In genomic region chr7:22588396-22588795, GRCh38 we compare ENCODE assay signal across 25 cellular contexts.
DNase-seq lines count a peak whose midpoint lies in the region; ATAC-seq, FAIRE-seq and TF ChIP-seq lines count a peak whose summit lies in the region.
"Had no signal": no experiment of that assay in that cellular context is flagged by ENCODE, and none has a peak within 500 bp of the region (broad histone marks: within the 10 kb centered on the region; RNA-seq: fewer than 3 reads in every experiment).

No MANE protein-coding gene starts in this region.

- H3K27me3 ChIP-seq in endothelial cell of umbilical vein (ENCODE audit: control insufficient read depth in 2 of 2, insufficient read depth in 2 of 2, low read length in 2 of 2) (no peaks in the 10 kb centered on the region), trophoblast cell (ENCODE audit: insufficient read depth, low read length) (no peaks in the 10 kb centered on the region)
- H3K27me3 ChIP-seq: brain microvascular endothelial cell, esophagus squamous epithelium had no signal

- H3K9me3 ChIP-seq in endothelial cell of umbilical vein (replicated peaks; ENCODE audit: control insufficient read depth, insufficient read depth, low read length) (no peaks in the 10 kb centered on the region), trophoblast cell (ENCODE audit: insufficient read depth, low read depth, low read length) (no peaks in the 10 kb centered on the region)
- H3K9me3 ChIP-seq: esophagus squamous epithelium, prostate gland had no signal

- no peak overlapping the region for H3K4ac ChIP-seq in trophoblast cell (ENCODE audit: low read depth, low read length)

- no peak overlapping the region for H2AK5ac ChIP-seq in trophoblast cell (ENCODE audit: low read length)

- TF ChIP-seq POLR2A in endothelial cell of umbilical vein (IDR thresholded peaks at IDR 0.05; ENCODE audit: low read depth, low read length): no peak

- no peak overlapping the region for H3K14ac ChIP-seq in trophoblast cell (ENCODE audit: low read length)

- no peak overlapping the region for H2BK120ac ChIP-seq in trophoblast cell (ENCODE audit: insufficient read depth, low read length, poor library complexity)

- H4K91ac ChIP-seq in trophoblast cell (ENCODE audit: low read depth, low read length): no peak overlapping the region

- H3K4me1 ChIP-seq in endothelial cell of umbilical vein (ENCODE audit: control insufficient read depth, extremely low read depth, insufficient read depth, low read length): peaks cover 63% of the 10 kb centered on the region
- peaks cover 10 to 12% of the 10 kb centered on the region in 2 experiments for H3K4me1 ChIP-seq in trophoblast cell (ENCODE audit: control insufficient read depth in 1 of 2, insufficient read depth in 2 of 2, low read length in 2 of 2)
- H3K4me1 ChIP-seq: prostate gland had no signal

- H3K9me1 ChIP-seq in endothelial cell of umbilical vein (replicated peaks; ENCODE audit: control insufficient read depth, extremely low read depth, insufficient read depth, low read length): no peaks in the 10 kb centered on the region

- CTCF ChIA-PET in endothelial cell of umbilical vein (lab: Charles Lee): interaction anchor here (1.2 to 7.5 kb wide), 9 partner anchors 10 to 466 kb away, joined by 3 to 130 read pairs (median 13); partner anchors contain the start of gene IL6

- H3K27ac ChIP-seq in endothelial cell of umbilical vein (ENCODE audit: insufficient read depth, low read depth, low read length) (peak overlapping the region; percentile 95), trophoblast cell (ENCODE audit: low read depth, low read length) (no peak overlapping the region)
- H3K27ac ChIP-seq: prostate gland had no signal

- no peak overlapping the region for H2BK12ac ChIP-seq in trophoblast cell (ENCODE audit: low read length)

- H3K23ac ChIP-seq in trophoblast cell (ENCODE audit: low read length): no peak overlapping the region

- H3K27ac Mint-ChIP-seq in CD14-positive monocyte: peak overlapping the region in 5 of 7 donors; percentile 79 to 96 (median 87)
- H3K27ac Mint-ChIP-seq: activated CD8-positive, alpha-beta T cell treated with anti-CD3 and anti-CD28 coated beads, Interleukin-2, amount 10 ng/mL, durations not matched to agents 7 days and 5 days; effector memory CD8-positive, alpha-beta T cell; HFFc6 had no signal

- ATAC-seq in HG03095 (IDR thresholded peaks at IDR 0.05; ENCODE audit: unreplicated experiment) (no peak), HG02885 (IDR thresholded peaks at IDR 0.05; ENCODE audit: poor library complexity, unreplicated experiment) (no peak)
- ATAC-seq: activated CD4-positive, CD25-positive, alpha-beta regulatory T cell treated with anti-CD3 and anti-CD28 coated beads, Interleukin-2, amount 50 U/mL, for 24 hours; activated CD8-positive, alpha-beta T cell treated with anti-CD3 and anti-CD28 coated beads, Interleukin-2, amount 10 ng/mL, durations not matched to agents 7 days and 5 days; effector memory CD8-positive, alpha-beta T cell; left cardiac atrium; stimulated activated memory B cell treated with anti-CD40 and anti-IgM and Interleukin-4, amounts not matched to agents 10 μg/mL and 1 μg/mL and 100 μg/mL, for 72 hours had no signal

- no peaks in the 10 kb centered on the region for H3K79me2 ChIP-seq in endothelial cell of umbilical vein (ENCODE audit: control insufficient read depth, insufficient read depth, low read length)
- no peaks in the 10 kb centered on the region for H3K79me2 ChIP-seq in trophoblast cell (ENCODE audit: control insufficient read depth, insufficient read depth, low read length, poor library complexity)

- DNase-seq in CD14-positive monocyte (ENCODE audit: low spot score) (no peak), NCI-H226 (peak; percentile 76), endothelial cell of umbilical vein (ENCODE audit: low read depth, low spot score) (peak; percentile 17), trophoblast cell (peak; percentile 24 to 65), nucleus accumbens (lab: John Stamatoyannopoulos, UW) (no peak)
- no peak for DNase-seq in stimulated activated naive CD4-positive, alpha-beta T cell treated with Interleukin-2 at 50 U/mL for 16 hours (lab: John Stamatoyannopoulos, UW)
- DNase-seq: activated CD8-positive, alpha-beta T cell treated with anti-CD3 and anti-CD28 coated beads, Interleukin-2, amount 10 ng/mL, durations not matched to agents 7 days and 5 days; activated gamma-delta T cell treated with Interleukin-2 at 50 U/mL for 16 hours; brain microvascular endothelial cell; DND-41; effector memory CD8-positive, alpha-beta T cell; esophagus squamous epithelium; glutamatergic neuron; HFFc6; left cardiac atrium; SHP77; small intestine had no signal

- WGBS in trophoblast cell (ENCODE audit: extremely low coverage, insufficient coverage, insufficient read length): no CpG with 5 or more reads among the region's 1 CpG

- H3K79me1 ChIP-seq in trophoblast cell (ENCODE audit: low read length): no peaks in the 10 kb centered on the region

- no peak overlapping the region for H3K18ac ChIP-seq in trophoblast cell (ENCODE audit: low read length)

- intact Hi-C loops in CD14-positive monocyte (cut with micrococcal nuclease) (no loop called here), endothelial cell of umbilical vein (cut with micrococcal nuclease) (loop anchor here (10.0 kb wide), 2 partner anchors 144 to 374 kb away; no protein-coding TSS in a partner anchor)

- no peak overlapping the region for H4K8ac ChIP-seq in trophoblast cell (ENCODE audit: low read depth, low read length)

- POLR2A ChIA-PET in endothelial cell of umbilical vein (lab: Charles Lee): interaction anchor here (0.7 to 2.2 kb wide), 3 partner anchors 11 to 139 kb away, joined by 3 to 7 read pairs (median 4); partner anchors contain the start of gene IL6

- no peak for FAIRE-seq in endothelial cell of umbilical vein (lab: Jason Lieb, UNC)
- FAIRE-seq: colon, GM19239, small intestine had no signal

- H2BK5ac ChIP-seq in trophoblast cell (ENCODE audit: low read depth, low read length, poor library complexity): no peak overlapping the region

- peaks cover 0 to 2% (median 0%) of the 10 kb centered on the region in 7 donors for H3K9me3 Mint-ChIP-seq in CD14-positive monocyte
- H3K9me3 Mint-ChIP-seq: effector memory CD8-positive, alpha-beta T cell; HFFc6; stimulated activated memory B cell treated with anti-CD40 and anti-IgM and Interleukin-4, amounts not matched to agents 10 μg/mL and 1 μg/mL and 100 μg/mL, for 72 hours had no signal

- no peak for TF ChIP-seq CTCF in CD14-positive monocyte (IDR thresholded peaks at IDR 0.05)
- no peak for TF ChIP-seq CTCF in endothelial cell of umbilical vein (IDR thresholded peaks at IDR 0.05; ENCODE audit: extremely low read depth in 1 of 2, insufficient read depth in 1 of 2, low read depth in 1 of 2, low read length in 2 of 2)

- H3K27me3 Mint-ChIP-seq in CD14-positive monocyte (ENCODE audit: low read depth in 3 of 3): peaks cover 5 to 12% (median 8%) of the 10 kb centered on the region in 3 donors
- H3K27me3 Mint-ChIP-seq: stimulated activated memory B cell treated with anti-CD40 and anti-IgM and Interleukin-4, amounts not matched to agents 10 μg/mL and 1 μg/mL and 100 μg/mL, for 72 hours had no signal

- H2AFZ ChIP-seq in endothelial cell of umbilical vein (ENCODE audit: low read depth, low read length) (no peak overlapping the region), trophoblast cell (ENCODE audit: insufficient read depth, low read length, poor library complexity) (no peak overlapping the region)

- peaks cover 0 to under 1% of the 10 kb centered on the region in 2 donors for H3K36me3 Mint-ChIP-seq in CD14-positive monocyte

- H4K20me1 ChIP-seq in endothelial cell of umbilical vein (replicated peaks; ENCODE audit: control insufficient read depth, extremely low read depth, insufficient read depth, low read length): no peaks in the 10 kb centered on the region

- H3K9ac ChIP-seq in endothelial cell of umbilical vein (replicated peaks; ENCODE audit: extremely low read depth, insufficient read depth, low read length) (peak overlapping the region; percentile 31), trophoblast cell (ENCODE audit: low read length) (no peak overlapping the region)

- dilution Hi-C loops in endothelial cell of umbilical vein (cut with MboI; ENCODE audit: extremely low pct_ligation_motif_present, low sequenced_read_pairs): no loop called here

- H3K4me2 ChIP-seq in endothelial cell of umbilical vein (ENCODE audit: insufficient read depth, low read length) (no peak overlapping the region), trophoblast cell (ENCODE audit: low read length) (no peak overlapping the region)

- H3K4me1 Mint-ChIP-seq in CD14-positive monocyte: peaks cover 48% of the 10 kb centered on the region

- no peak overlapping the region for H3K4me3 Mint-ChIP-seq in CD14-positive monocyte
- H3K4me3 Mint-ChIP-seq: activated CD8-positive, alpha-beta T cell treated with anti-CD3 and anti-CD28 coated beads, Interleukin-2, amount 10 ng/mL, durations not matched to agents 7 days and 5 days; effector memory CD8-positive, alpha-beta T cell; HFFc6; neural crest cell; stimulated activated memory B cell treated with anti-CD40 and anti-IgM and Interleukin-4, amounts not matched to agents 10 μg/mL and 1 μg/mL and 100 μg/mL, for 72 hours had no signal

- no TSS peak for BruUV-seq in endothelial cell of umbilical vein (replicated peaks; lab: Mats Ljungman, UMichigan)

- H3K4me3 ChIP-seq in endothelial cell of umbilical vein (replicated peaks in 1 of 3; ENCODE audit: insufficient read depth in 1 of 3, low read depth in 1 of 3, low read length in 3 of 3) (no peak overlapping the region), trophoblast cell (ENCODE audit: low read depth, low read length) (no peak overlapping the region)
- H3K4me3 ChIP-seq: esophagus squamous epithelium, prostate gland had no signal

- no peak overlapping the region for H4K12ac ChIP-seq in trophoblast cell (ENCODE audit: low read depth, low read length)

- H3K36me3 ChIP-seq in endothelial cell of umbilical vein (ENCODE audit: control insufficient read depth in 2 of 2, extremely low read depth in 1 of 2, insufficient read depth in 2 of 2, low read length in 2 of 2) (no peaks in the 10 kb centered on the region), trophoblast cell (ENCODE audit: control insufficient read depth in 1 of 2, insufficient read depth in 2 of 2, low read length in 2 of 2) (no peaks in the 10 kb centered on the region)
- H3K36me3 ChIP-seq: brain microvascular endothelial cell, esophagus squamous epithelium, prostate gland had no signal

TF ChIP-seq in endothelial cell of umbilical vein, 7 proteins besides CTCF, POLR2A, EP300 and RAD21 (continues in another document):
- TF ChIP-seq POLR2AphosphoS5 (IDR thresholded peaks at IDR 0.05; ENCODE audit: insufficient read depth, low read depth, low read length) (no peak), MYC (IDR thresholded peaks at IDR 0.05; ENCODE audit: low read depth, low read length) (no peak), MAX (IDR thresholded peaks at IDR 0.05; ENCODE audit: insufficient read depth, insufficient read length) (no peak), JUN (IDR thresholded peaks at IDR 0.05; ENCODE audit: borderline replicate concordance, insufficient read depth, insufficient read length, low read depth) (no peak), GATA2 (IDR thresholded peaks at IDR 0.05; ENCODE audit: insufficient read depth, insufficient read length, low read depth, low read length) (no peak)

Comparison
In these comparisons a context has a peak if more than half of its experiments do, and no peak if none do; other contexts are left out.
1. DNase-seq: peak in NCI-H226 (single experiment), endothelial cell of umbilical vein (single experiment) and trophoblast cell (2 of 2); none in CD14-positive monocyte (single experiment), nucleus accumbens (0 of 56) and stimulated activated naive CD4-positive, alpha-beta T cell treated with Interleukin-2 at 50 U/mL for 16 hours (single experiment).